In genomic region chr5:95969646-95970358, GRCh38 we compare ENCODE assay signal across 1 cellular context.
TF ChIP-seq lines count a peak whose summit lies in the region.

No MANE protein-coding gene starts in this region.

TF ChIP-seq in HepG2, 621 proteins besides CTCF, POLR2A, EP300 and RAD21 (continued from another document):
- TF ChIP-seq SAP130 (CRISPR knock-in tag; IDR thresholded peaks at IDR 0.05; ENCODE audit: low read depth) (peak; percentile 81), CHD4 (IDR thresholded peaks at IDR 0.05; ENCODE audit: borderline replicate concordance, low read length) (peak; percentile 64; the same call in 1 of the 2 replicates), PPARG (CRISPR knock-in tag; conservative IDR thresholded peaks at IDR 0.05) (peak; percentile 75), MXD4 (CRISPR knock-in tag; IDR thresholded peaks at IDR 0.05) (peak; percentile 51; the same call in 1 of the 2 replicates), ZNF280B (CRISPR knock-in tag; IDR thresholded peaks at IDR 0.05; ENCODE audit: borderline replicate concordance) (no peak), SMAD3 (CRISPR knock-in tag; IDR thresholded peaks at IDR 0.05) (peak; percentile 69), SP140L (CRISPR knock-in tag; IDR thresholded peaks at IDR 0.05; ENCODE audit: borderline replicate concordance) (no peak), NR2F6 (IDR thresholded peaks at IDR 0.05) (peak; percentile 59), NR2F6 (CRISPR knock-in tag; IDR thresholded peaks at IDR 0.05) (peak; percentile 82), TRIM22 (IDR thresholded peaks at IDR 0.05) (no peak), TARDBP (CRISPR knock-in tag; IDR thresholded peaks at IDR 0.05) (peak; percentile 87), KDM4B (CRISPR knock-in tag; IDR thresholded peaks at IDR 0.05) (no peak; the same call in 1 of the 2 replicates), ELF1 (CRISPR knock-in tag; IDR thresholded peaks at IDR 0.05) (peak; percentile 26; the same call in 1 of the 2 replicates), ZNF253 (CRISPR knock-in tag; IDR thresholded peaks at IDR 0.05; ENCODE audit: borderline replicate concordance) (no peak), PREB (CRISPR knock-in tag; IDR thresholded peaks at IDR 0.05) (no peak), ZNF549 (CRISPR knock-in tag; IDR thresholded peaks at IDR 0.05) (no peak), ZNF337 (CRISPR knock-in tag; IDR thresholded peaks at IDR 0.05; ENCODE audit: borderline replicate concordance, low read depth) (peak; percentile 69; the same call in 1 of the 2 replicates), HOMEZ (CRISPR knock-in tag; IDR thresholded peaks at IDR 0.05; ENCODE audit: low read depth) (peak; percentile 87), PRDM15 (CRISPR knock-in tag; IDR thresholded peaks at IDR 0.05) (no peak), ELF3 (CRISPR knock-in tag; IDR thresholded peaks at IDR 0.05) (peak; percentile 77), ZNF7 (CRISPR knock-in tag; IDR thresholded peaks at IDR 0.05) (no peak), ZNF205 (CRISPR knock-in tag; IDR thresholded peaks at IDR 0.05) (no peak), XRCC5 (optimal IDR thresholded peaks at IDR 0.05; ENCODE audit: low read length) (peak; percentile 31), ZNF660 (CRISPR knock-in tag; IDR thresholded peaks at IDR 0.05; ENCODE audit: borderline replicate concordance, low read depth) (no peak), NONO (IDR thresholded peaks at IDR 0.05) (no peak), NONO (CRISPR knock-in tag; conservative IDR thresholded peaks at IDR 0.05) (0 out of 2 replicates have a peak, but pooled peaks have one; percentile 1), SMAD1 (CRISPR knock-in tag; IDR thresholded peaks at IDR 0.05; ENCODE audit: borderline replicate concordance, low read depth) (no peak), POGZ (CRISPR knock-in tag; IDR thresholded peaks at IDR 0.05) (peak; percentile 79), THAP8 (CRISPR knock-in tag; IDR thresholded peaks at IDR 0.05; ENCODE audit: borderline replicate concordance) (no peak), MEF2D (CRISPR knock-in tag; IDR thresholded peaks at IDR 0.05) (0 out of 2 replicates have a peak, but pooled peaks have one; percentile 34), PHF21A (CRISPR knock-in tag; IDR thresholded peaks at IDR 0.05) (peak; percentile 50; the same call in 1 of the 2 replicates), HNF1A (IDR thresholded peaks at IDR 0.05; ENCODE audit: low read depth) (peak; percentile 49; the same call in 1 of the 2 replicates), HNF1A (CRISPR knock-in tag; IDR thresholded peaks at IDR 0.05; ENCODE audit: borderline replicate concordance) (peak; percentile 75; the same call in 1 of the 2 replicates), ZNF644 (CRISPR knock-in tag; IDR thresholded peaks at IDR 0.05; ENCODE audit: low read depth) (peak; percentile 98), HOXD1 (CRISPR knock-in tag; IDR thresholded peaks at IDR 0.05) (no peak)
